20 cellular contexts compared by ENCODE assay signal in the genomic region with DNA sequence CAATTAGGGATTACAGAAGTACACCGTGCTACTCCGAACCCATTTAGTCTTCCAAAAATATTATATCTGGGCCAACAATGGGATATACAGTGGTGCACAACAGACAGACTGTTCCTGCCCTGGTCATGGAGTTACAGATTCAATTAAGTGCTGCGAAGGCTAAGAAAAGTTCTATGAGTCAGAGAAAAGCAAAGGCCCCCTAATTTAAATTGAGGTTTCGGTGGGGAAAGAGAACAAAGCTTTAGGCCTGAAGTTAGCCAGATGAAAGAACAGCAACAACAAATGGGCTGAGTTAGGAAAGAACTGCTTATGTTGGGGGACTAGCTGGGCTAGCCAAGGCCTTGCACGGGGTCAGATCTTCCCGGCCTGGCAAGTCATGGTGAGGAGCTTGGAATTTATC.
DNase-seq lines count a peak whose midpoint lies in the region; ATAC-seq, FAIRE-seq and TF ChIP-seq lines count a peak whose summit lies in the region.
"Had no signal": no experiment of that assay in that cellular context is flagged by ENCODE, and none has a peak within 500 bp of the region (broad histone marks: within the 10 kb centered on the region; RNA-seq: fewer than 3 reads in every experiment).

No MANE protein-coding gene starts in this region.

- TF ChIP-seq EP300 in H1 (IDR thresholded peaks at IDR 0.05; ENCODE audit: borderline replicate concordance in 1 of 2, low read depth in 2 of 2, low read length in 2 of 2) = no peak

- no peaks in the 10 kb centered on the region for H3K79me1 ChIP-seq in H1 (ENCODE audit: low read depth, low read length)

- H3K9ac ChIP-seq in H1 (replicated peaks in 1 of 4; ENCODE audit: extremely low read depth in 1 of 4, low read depth in 3 of 4, low read length in 3 of 4) = no peak overlapping the region

- peak overlapping the region; percentile 7; the same call in 1 of the 2 replicates for H2BK12ac ChIP-seq in H1 (ENCODE audit: low read depth, low read length)

- no peak overlapping the region for H3K4me3 ChIP-seq in H1 (ENCODE audit: extremely low read depth in 1 of 4, insufficient read depth in 2 of 4, low read depth in 3 of 4, low read length in 4 of 4)
- no peak overlapping the region for H3K4me3 ChIP-seq in H7 (ENCODE audit: insufficient read depth, low read depth, low read length)
- H3K4me3 ChIP-seq: pancreas, skin epidermis had no signal

- no peak overlapping the region for H4K5ac ChIP-seq in H1 (ENCODE audit: insufficient read length, low read depth, low read length)

- 88% methylated on average over 6 of the region's 6 CpGs; no CpG with 5 or more reads in 1 of the 2 experiments for WGBS in H1 (ENCODE audit: extremely low coverage in 1 of 2, insufficient coverage in 1 of 2, insufficient read length in 1 of 2, insufficient replicate concordance in 2 of 2, low coverage in 1 of 2, low lambda C conversion rate in 2 of 2, missing lambda C conversion rate in 1 of 2), 2 experiments

- no peak for TF ChIP-seq CTCF in H1 (IDR thresholded peaks at IDR 0.05; ENCODE audit: control extremely low read depth in 1 of 3, insufficient read depth in 1 of 3, low read depth in 1 of 3, low read length in 3 of 3)

- H3K27me3 ChIP-seq in H1 (replicated peaks in 1 of 4; ENCODE audit: control insufficient read depth in 3 of 4, extremely low read depth in 1 of 4, insufficient read depth in 3 of 4, low read length in 3 of 4) (no peaks in the 10 kb centered on the region; a peak in 1 of 7 replicates), H7 (ENCODE audit: control insufficient read depth, insufficient read depth, low read length) (no peaks in the 10 kb centered on the region)
- H3K27me3 ChIP-seq: pancreas had no signal

- H2BK20ac ChIP-seq in H1 (ENCODE audit: low read length) = no peak overlapping the region

- H4K8ac ChIP-seq in H1 (ENCODE audit: extremely low read depth, insufficient read depth, low read length) = no peak overlapping the region

- no peak overlapping the region for H3K23ac ChIP-seq in H1 (ENCODE audit: insufficient read length)

- CTCF ChIA-PET in H1 (lab: Charles Lee; ENCODE audit: partially characterized antibody) = interaction anchor here (0.7 to 2.1 kb wide), 2 partner anchors 73 to 85 kb away, joined by 4 to 8 read pairs; no protein-coding TSS in a partner anchor

- H3K56ac ChIP-seq in H1 (replicated peaks; ENCODE audit: insufficient read length, low read depth, low read length) = no peak overlapping the region

- no peak overlapping the region for H2BK5ac ChIP-seq in H1 (ENCODE audit: low read depth, low read length)

- peaks cover 0 to 4% (median 2%) of the 10 kb centered on the region in 4 experiments; a peak in 3 of 7 replicates for H3K4me1 ChIP-seq in H1 (replicated peaks in 1 of 4; ENCODE audit: control insufficient read depth in 3 of 4, insufficient read depth in 4 of 4, low read length in 3 of 4)
- H3K4me1 ChIP-seq: pancreas had no signal

- peak overlapping the region; percentile 82; the same call in 1 of the 2 replicates for H2AFZ ChIP-seq in H1 (ENCODE audit: low read length)

- H3K18ac ChIP-seq in H1 (ENCODE audit: extremely low read depth, low read length) = no peak overlapping the region

- H3K4ac ChIP-seq in H1 (replicated peaks; ENCODE audit: insufficient read length, low read depth, low read length) = no peak overlapping the region

- H3K36me3 ChIP-seq in H1 (ENCODE audit: control insufficient read depth in 2 of 4, insufficient read depth in 4 of 4, low read length in 3 of 4) (no peaks in the 10 kb centered on the region), H7 (replicated peaks; ENCODE audit: control insufficient read depth, insufficient read depth, low read length) (no peaks in the 10 kb centered on the region)
- H3K36me3 ChIP-seq: pancreas had no signal

- H3K4me2 ChIP-seq in H1 (ENCODE audit: insufficient read depth in 1 of 2, low read depth in 2 of 2, low read length in 2 of 2) = no peak overlapping the region

- no peaks in the 10 kb centered on the region for H3K9me3 ChIP-seq in H1 (ENCODE audit: insufficient read depth in 2 of 2, low read depth in 1 of 2, low read length in 1 of 2)
- H3K9me3 ChIP-seq: pancreas had no signal

- H3K14ac ChIP-seq in H1 (ENCODE audit: insufficient read length) = no peak overlapping the region

- no peak overlapping the region for H2AK5ac ChIP-seq in H1 (ENCODE audit: low read depth, low read length)

- ATAC-seq in GM18511 (IDR thresholded peaks at IDR 0.05; ENCODE audit: unreplicated experiment) (peak; percentile 51), GM21576 (IDR thresholded peaks at IDR 0.05; ENCODE audit: unreplicated experiment) (peak; percentile 57), HG03095 (IDR thresholded peaks at IDR 0.05; ENCODE audit: unreplicated experiment) (peak; percentile 71)
- ATAC-seq: activated naive CD4-positive, alpha-beta T cell treated with anti-CD3 and anti-CD28 coated beads, Interleukin-2, amount 50 U/mL, for 72 hours; pancreas had no signal

- H3K23me2 ChIP-seq in H1 (ENCODE audit: low read depth, low read length) = no peaks in the 10 kb centered on the region

- H4K20me1 ChIP-seq in H1 (replicated peaks in 1 of 2; ENCODE audit: control insufficient read depth in 1 of 2, insufficient read depth in 2 of 2, low read length in 2 of 2) = no peaks in the 10 kb centered on the region

- FAIRE-seq in H1 (lab: Jason Lieb, UNC) = no peak
- FAIRE-seq: bronchial epithelial cell, pancreas had no signal

- POLR2A ChIA-PET in H1 (lab: Charles Lee; ENCODE audit: partially characterized antibody) = no interaction called here

- no peak for TF ChIP-seq POLR2A in H1 (IDR thresholded peaks at IDR 0.05; ENCODE audit: control extremely low read depth in 1 of 2, low read depth in 2 of 2, low read length in 2 of 2)

- no peak overlapping the region for H3K27ac ChIP-seq in H1 (ENCODE audit: low read depth, low read length)
- H3K27ac ChIP-seq: pancreas, skin epidermis had no signal

- no peak for DNase-seq in H1 (ENCODE audit: low read depth in 1 of 2, low spot score in 2 of 2)
- DNase-seq in NCI-H748 (lab: John Stamatoyannopoulos, UW; ENCODE audit: unreplicated experiment) = no peak
- DNase-seq in H7 = no peak
- DNase-seq in anterior cingulate cortex (lab: John Stamatoyannopoulos, UW) = no peak
- DNase-seq in NCI-H524 (lab: John Stamatoyannopoulos, UW) = no peak
- DNase-seq: activated CD4-positive, alpha-beta T cell treated with anti-CD3 and anti-CD28 coated beads, Interleukin-2, amount 50 U/mL, for 4 hours; activated T-cell treated with anti-CD3 and anti-CD28 coated beads, Interleukin-2, amount 50 U/mL, for 24 hours; CD8-positive, alpha-beta memory T cell; dermis blood vessel endothelial cell; HCEC 1CT; NCI-H187 treated with DMSO at 0.1 percent for 48 hours; NCI-H69; pancreas; RPMI8226 had no signal

- no peak for TF ChIP-seq RAD21 in H1 (IDR thresholded peaks at IDR 0.05 in 1 of 2, conservative IDR thresholded peaks at IDR 0.05 in 1 of 2; ENCODE audit: low read depth in 2 of 2, low read length in 2 of 2)

- no peak overlapping the region for H4K91ac ChIP-seq in H1 (replicated peaks; ENCODE audit: insufficient read length, low read length)

- no peak overlapping the region for H2BK15ac ChIP-seq in H1 (ENCODE audit: low read length)

- no peaks in the 10 kb centered on the region for H3K79me2 ChIP-seq in H1 (ENCODE audit: control insufficient read depth in 1 of 2, insufficient read depth in 2 of 2, low read length in 2 of 2)

- no peak overlapping the region for H2BK120ac ChIP-seq in H1 (replicated peaks; ENCODE audit: low read depth, low read length)

TF ChIP-seq in H1, 55 proteins besides CTCF, POLR2A, EP300 and RAD21 (continues in another document):
- TF ChIP-seq SUZ12 (IDR thresholded peaks at IDR 0.05; ENCODE audit: low read length) = no peak
- no peak for TF ChIP-seq POU5F1 (IDR thresholded peaks at IDR 0.05; ENCODE audit: low read depth, low read length)
- TF ChIP-seq FOSL1 (IDR thresholded peaks at IDR 0.05; ENCODE audit: insufficient read depth, low read depth, low read length) = no peak
- no peak for TF ChIP-seq KDM4A (IDR thresholded peaks at IDR 0.05; ENCODE audit: low read depth, low read length, severe bottlenecking)
- TF ChIP-seq YY1 (IDR thresholded peaks at IDR 0.05; ENCODE audit: low read depth, low read length) = no peak
- TF ChIP-seq GABPA (IDR thresholded peaks at IDR 0.05; ENCODE audit: borderline replicate concordance, insufficient read depth, low read length) = no peak
